Comparison of ENCODE assay signal across 8 cellular contexts in the genomic region with DNA sequence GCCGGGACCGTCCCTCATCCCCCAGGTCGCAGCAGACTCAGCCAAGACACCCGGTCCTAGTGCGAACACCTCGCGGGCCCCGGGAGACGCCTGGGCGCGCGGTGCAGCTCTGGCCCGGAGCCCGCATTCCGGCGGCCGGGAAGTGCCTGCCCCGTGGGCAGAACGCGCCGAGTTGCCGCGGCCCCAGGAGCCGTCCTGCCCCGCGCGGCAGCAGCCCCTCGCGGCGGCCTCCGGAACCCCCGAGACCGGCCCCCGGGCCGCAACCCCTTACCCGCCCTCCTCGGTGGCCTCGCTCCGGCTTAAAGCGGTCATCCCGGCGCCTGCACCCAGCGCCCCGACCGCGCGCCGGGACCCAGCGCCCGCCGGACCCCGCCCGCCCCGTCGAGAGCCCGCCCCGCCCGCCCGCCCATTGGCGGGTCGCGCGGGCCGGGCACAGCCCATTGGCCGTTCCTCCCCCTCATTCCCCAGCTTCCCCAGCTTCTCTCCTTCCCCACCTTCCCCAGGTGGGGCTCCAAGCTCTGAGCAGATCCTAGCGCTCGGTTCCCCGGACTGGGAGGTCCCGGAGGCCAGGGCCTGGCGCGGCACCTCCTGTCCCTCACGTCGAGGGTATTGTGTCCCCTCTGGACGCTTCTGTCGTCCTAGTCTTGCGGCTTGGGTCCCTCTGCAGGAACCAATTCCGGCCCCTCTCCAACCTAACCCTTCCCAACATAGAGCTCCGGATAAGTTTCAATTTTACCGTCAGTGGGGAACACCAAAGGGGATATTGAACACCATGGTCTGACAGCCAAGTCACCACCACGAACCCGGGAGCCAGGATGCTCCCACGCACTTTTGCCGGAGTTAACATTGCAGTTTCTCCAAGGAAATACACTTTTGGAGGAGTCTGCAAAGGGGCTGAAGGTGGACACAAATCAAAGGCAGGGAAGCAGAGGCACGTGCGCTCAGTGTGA.
A peak's percentile ranks its signal among the peaks of the same experiment; 100 is the strongest.
DNase-seq lines count a peak whose midpoint lies in the region; ATAC-seq and TF ChIP-seq lines count a peak whose summit lies in the region.

GRAMD2A (minus strand) TSS at position 328 of the 950 bp plus-strand sequence.

- H3K36me3 Mint-ChIP-seq in memory B cell, result peaks cover 15% of the 10 kb centered on the region
- peaks cover 50% of the 10 kb centered on the region for H3K36me3 Mint-ChIP-seq in stimulated activated naive CD8-positive, alpha-beta T cell treated with anti-CD3 and anti-CD28 coated beads, Interleukin-15, Interleukin-2, amounts not matched to agents 100 ng/mL and 50 ng/mL, for 24 hours (ENCODE audit: low read depth)

- peaks cover 10 to 29% of the 10 kb centered on the region in 2 donors for H3K4me1 ChIP-seq in duodenal mucosa (ENCODE audit: control insufficient read depth in 1 of 2, insufficient read depth in 2 of 2, low read length in 2 of 2)

- H3K9me3 Mint-ChIP-seq in memory B cell, result no peaks in the 10 kb centered on the region
- no peaks in the 10 kb centered on the region for H3K9me3 Mint-ChIP-seq in stimulated activated naive CD8-positive, alpha-beta T cell treated with anti-CD3 and anti-CD28 coated beads, Interleukin-15, Interleukin-2, amounts not matched to agents 100 ng/mL and 50 ng/mL, for 24 hours

- H3K4me3 Mint-ChIP-seq in memory B cell, result peak within 1 kb of the TSS; percentile 78
- peak within 1 kb of the TSS; percentile 65 for H3K4me3 Mint-ChIP-seq in stimulated activated naive CD8-positive, alpha-beta T cell treated with anti-CD3 and anti-CD28 coated beads, Interleukin-15, Interleukin-2, amounts not matched to agents 100 ng/mL and 50 ng/mL, for 24 hours

- peak; percentile 40 for ATAC-seq in GM19463 (IDR thresholded peaks at IDR 0.05; ENCODE audit: unreplicated experiment)
- ATAC-seq in SK-N-SH treated with all-trans-retinoic acid at 6 μM for 48 hours, result peak; percentile 18
- peak; percentile 25 for ATAC-seq in memory B cell (ENCODE audit: low read depth)

- H3K36me3 ChIP-seq in duodenal mucosa (ENCODE audit: control insufficient read depth in 1 of 2, insufficient read depth in 2 of 2, low read length in 2 of 2), result peaks cover 23 to 37% of the 10 kb centered on the region in 2 donors

- H3K4me1 Mint-ChIP-seq in memory B cell, result peaks cover 15% of the 10 kb centered on the region
- peaks cover 12% of the 10 kb centered on the region for H3K4me1 Mint-ChIP-seq in stimulated activated naive CD8-positive, alpha-beta T cell treated with anti-CD3 and anti-CD28 coated beads, Interleukin-15, Interleukin-2, amounts not matched to agents 100 ng/mL and 50 ng/mL, for 24 hours (ENCODE audit: low read depth)

- H3K4me3 ChIP-seq in AG09309 (ENCODE audit: control insufficient read depth, low read depth, low read length) (peak within 1 kb of the TSS; percentile 1), duodenal mucosa (ENCODE audit: low read depth in 1 of 2, low read length in 2 of 2) (peak within 1 kb of the TSS; percentile 38 to 59)

- H3K9ac ChIP-seq in duodenal mucosa (ENCODE audit: low read depth in 1 of 2, low read length in 2 of 2), result no peak within 1 kb of the TSS

- DNase-seq in AG09309 (ENCODE audit: low read depth) (no peak), memory B cell (ENCODE audit: low spot score in 2 of 2) (peak in 1 of 2 donors; percentile 39), amniotic stem cell (lab: John Stamatoyannopoulos, UW) (no peak)
- no peak for DNase-seq in central memory CD4-positive, alpha-beta T cell

- peak within 1 kb of the TSS; percentile 45 for H3K27ac Mint-ChIP-seq in memory B cell
- peak within 1 kb of the TSS; percentile 72 for H3K27ac Mint-ChIP-seq in stimulated activated naive CD8-positive, alpha-beta T cell treated with anti-CD3 and anti-CD28 coated beads, Interleukin-15, Interleukin-2, amounts not matched to agents 100 ng/mL and 50 ng/mL, for 24 hours

- no peak for TF ChIP-seq CTCF in AG09309 (IDR thresholded peaks at IDR 0.05; ENCODE audit: control insufficient read depth, insufficient read depth, low read depth, low read length, missing control alignments)

- no peak within 1 kb of the TSS for H3K27ac ChIP-seq in duodenal mucosa (ENCODE audit: low read depth, low read length)

- H3K9me3 ChIP-seq in duodenal mucosa (ENCODE audit: control insufficient read depth in 1 of 2, low read length in 2 of 2), result no peaks in the 10 kb centered on the region

- peaks cover 0 to 4% of the 10 kb centered on the region in 2 donors for H3K27me3 ChIP-seq in duodenal mucosa (ENCODE audit: control insufficient read depth in 1 of 2, insufficient read depth in 2 of 2, low read length in 2 of 2)

- H3K27me3 Mint-ChIP-seq in memory B cell, result peaks cover 9% of the 10 kb centered on the region
- peaks cover 9% of the 10 kb centered on the region for H3K27me3 Mint-ChIP-seq in stimulated activated naive CD8-positive, alpha-beta T cell treated with anti-CD3 and anti-CD28 coated beads, Interleukin-15, Interleukin-2, amounts not matched to agents 100 ng/mL and 50 ng/mL, for 24 hours

TF ChIP-seq in SK-N-SH treated with all-trans-retinoic acid at 6 μM for 48 hours, 23 proteins besides CTCF, POLR2A, EP300 and RAD21:
- TF ChIP-seq, protein P1, sequence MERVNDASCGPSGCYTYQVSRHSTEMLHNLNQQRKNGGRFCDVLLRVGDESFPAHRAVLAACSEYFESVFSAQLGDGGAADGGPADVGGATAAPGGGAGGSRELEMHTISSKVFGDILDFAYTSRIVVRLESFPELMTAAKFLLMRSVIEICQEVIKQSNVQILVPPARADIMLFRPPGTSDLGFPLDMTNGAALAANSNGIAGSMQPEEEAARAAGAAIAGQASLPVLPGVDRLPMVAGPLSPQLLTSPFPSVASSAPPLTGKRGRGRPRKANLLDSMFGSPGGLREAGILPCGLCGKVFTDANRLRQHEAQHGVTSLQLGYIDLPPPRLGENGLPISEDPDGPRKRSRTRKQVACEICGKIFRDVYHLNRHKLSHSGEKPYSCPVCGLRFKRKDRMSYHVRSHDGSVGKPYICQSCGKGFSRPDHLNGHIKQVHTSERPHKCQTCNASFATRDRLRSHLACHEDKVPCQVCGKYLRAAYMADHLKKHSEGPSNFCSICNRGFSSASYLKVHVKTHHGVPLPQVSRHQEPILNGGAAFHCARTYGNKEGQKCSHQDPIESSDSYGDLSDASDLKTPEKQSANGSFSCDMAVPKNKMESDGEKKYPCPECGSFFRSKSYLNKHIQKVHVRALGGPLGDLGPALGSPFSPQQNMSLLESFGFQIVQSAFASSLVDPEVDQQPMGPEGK (CRISPR knock-in tag; IDR thresholded peaks at IDR 0.05; ENCODE audit: borderline replicate concordance), result 0 out of 2 replicates have a peak, but pooled peaks have one; percentile 18
- TF ChIP-seq ZNF565 (CRISPR knock-in tag; conservative IDR thresholded peaks at IDR 0.05; ENCODE audit: low read depth), result no peak
- TF ChIP-seq, protein P2, sequence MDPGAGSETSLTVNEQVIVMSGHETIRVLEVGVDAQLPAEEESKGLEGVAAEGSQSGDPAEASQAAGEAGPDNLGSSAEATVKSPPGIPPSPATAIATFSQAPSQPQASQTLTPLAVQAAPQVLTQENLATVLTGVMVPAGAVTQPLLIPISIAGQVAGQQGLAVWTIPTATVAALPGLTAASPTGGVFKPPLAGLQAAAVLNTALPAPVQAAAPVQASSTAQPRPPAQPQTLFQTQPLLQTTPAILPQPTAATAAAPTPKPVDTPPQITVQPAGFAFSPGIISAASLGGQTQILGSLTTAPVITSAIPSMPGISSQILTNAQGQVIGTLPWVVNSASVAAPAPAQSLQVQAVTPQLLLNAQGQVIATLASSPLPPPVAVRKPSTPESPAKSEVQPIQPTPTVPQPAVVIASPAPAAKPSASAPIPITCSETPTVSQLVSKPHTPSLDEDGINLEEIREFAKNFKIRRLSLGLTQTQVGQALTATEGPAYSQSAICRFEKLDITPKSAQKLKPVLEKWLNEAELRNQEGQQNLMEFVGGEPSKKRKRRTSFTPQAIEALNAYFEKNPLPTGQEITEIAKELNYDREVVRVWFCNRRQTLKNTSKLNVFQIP (CRISPR knock-in tag; IDR thresholded peaks at IDR 0.05; ENCODE audit: borderline replicate concordance, low read depth), result no peak
